In genomic region chr12:11437966-11438365, GRCh38 we compare ENCODE assay signal across 24 cellular contexts. TPM values are rescaled to one million over a fixed set of nuclear protein-coding genes. Genes with fewer than 3 reads are reported as not detected.
DNase-seq lines count a peak whose midpoint lies in the region; ATAC-seq, FAIRE-seq and TF ChIP-seq lines count a peak whose summit lies in the region.
"Had no signal": no experiment of that assay in that cellular context is flagged by ENCODE, and none has a peak within 500 bp of the region (broad histone marks: within the 10 kb centered on the region; RNA-seq: fewer than 3 reads in every experiment).

No MANE protein-coding gene starts in this region.

- TF ChIP-seq CTCF in WTC11 (IDR thresholded peaks at IDR 0.05) = no peak

- DNase-seq in WTC11 (ENCODE audit: low spot score) = no peak
- peak in 45 of 61 donors; percentile 2 to 89 (median 27) for DNase-seq in caudate nucleus (lab: John Stamatoyannopoulos, UW)
- peak in 41 of 42 donors; percentile 8 to 87 (median 58) for DNase-seq in head of caudate nucleus
- DNase-seq in urothelium cell line (ENCODE audit: low spot score) = no peak
- no peak for DNase-seq in NAMALWA (ENCODE audit: low spot score)
- no peak for DNase-seq in globus pallidus (ENCODE audit: low spot score)
- DNase-seq: AML-193; Caco-2; Calu3; CD4-positive, alpha-beta T cell; CD8-positive, alpha-beta T cell; DMS79 treated with DMSO at 0.1 percent for 48 hours; GF-D8 had no signal

- no peak overlapping the region for H3K4me3 Mint-ChIP-seq in WTC11
- H3K4me3 Mint-ChIP-seq: B cell; CD4-positive, alpha-beta T cell; CD8-positive, alpha-beta T cell had no signal

- peaks cover 11% of the 10 kb centered on the region for H3K4me1 Mint-ChIP-seq in WTC11
- H3K4me1 Mint-ChIP-seq: B cell had no signal

- peak overlapping the region; percentile 30; the same call in 1 of the 2 replicates for H3K27ac Mint-ChIP-seq in WTC11
- H3K27ac Mint-ChIP-seq: B cell; CD4-positive, alpha-beta T cell; CD8-positive, alpha-beta T cell had no signal

- peak; percentile 27 for FAIRE-seq in urothelium cell line (lab: Jason Lieb, UNC)
- FAIRE-seq: A549, D721Med, G401.6, GM12891, GM19239 had no signal

- H3K27me3 Mint-ChIP-seq in WTC11 (ENCODE audit: low read depth) = no peaks in the 10 kb centered on the region
- H3K27me3 Mint-ChIP-seq: B cell; CD4-positive, alpha-beta T cell had no signal

- peaks cover 15% of the 10 kb centered on the region for H3K9me3 Mint-ChIP-seq in WTC11
- H3K9me3 Mint-ChIP-seq: CD4-positive, alpha-beta T cell; CD8-positive, alpha-beta T cell had no signal

- no peak overlapping the region for H3K27ac ChIP-seq in caudate nucleus (ENCODE audit: low read depth, low read length)
- H3K27ac ChIP-seq: 22Rv1; A549; BLaER1 treated with 17β-estradiol and CSF1 and Interleukin-3, amounts not matched to agents 10 nM and 100 nM; C4-2B had no signal

- intact Hi-C loops in head of caudate nucleus (cut with DNase I) = no loop called here

- CTCF ChIA-PET in WTC11 (lab: Charles Lee) = no interaction called here

- POLR2A ChIA-PET in WTC11 (lab: Charles Lee) = no interaction called here

- H3K36me3 Mint-ChIP-seq in WTC11 = no peaks in the 10 kb centered on the region
- H3K36me3 Mint-ChIP-seq: CD8-positive, alpha-beta T cell had no signal

- ATAC-seq in WTC11 = no peak
- no peak for ATAC-seq in GM21447 (IDR thresholded peaks at IDR 0.05; ENCODE audit: unreplicated experiment)
- ATAC-seq: A549; CD8-positive, alpha-beta T cell had no signal

TF ChIP-seq in WTC11, 78 proteins besides CTCF, POLR2A, EP300 and RAD21:
- TF ChIP-seq RORB (CRISPR knock-in tag; IDR thresholded peaks at IDR 0.05) = no peak
- no peak for TF ChIP-seq CDX4 (CRISPR knock-in tag; IDR thresholded peaks at IDR 0.05; ENCODE audit: borderline replicate concordance)
- no peak for TF ChIP-seq SP1 (CRISPR knock-in tag; conservative IDR thresholded peaks at IDR 0.05)
- TF ChIP-seq, protein P1, sequence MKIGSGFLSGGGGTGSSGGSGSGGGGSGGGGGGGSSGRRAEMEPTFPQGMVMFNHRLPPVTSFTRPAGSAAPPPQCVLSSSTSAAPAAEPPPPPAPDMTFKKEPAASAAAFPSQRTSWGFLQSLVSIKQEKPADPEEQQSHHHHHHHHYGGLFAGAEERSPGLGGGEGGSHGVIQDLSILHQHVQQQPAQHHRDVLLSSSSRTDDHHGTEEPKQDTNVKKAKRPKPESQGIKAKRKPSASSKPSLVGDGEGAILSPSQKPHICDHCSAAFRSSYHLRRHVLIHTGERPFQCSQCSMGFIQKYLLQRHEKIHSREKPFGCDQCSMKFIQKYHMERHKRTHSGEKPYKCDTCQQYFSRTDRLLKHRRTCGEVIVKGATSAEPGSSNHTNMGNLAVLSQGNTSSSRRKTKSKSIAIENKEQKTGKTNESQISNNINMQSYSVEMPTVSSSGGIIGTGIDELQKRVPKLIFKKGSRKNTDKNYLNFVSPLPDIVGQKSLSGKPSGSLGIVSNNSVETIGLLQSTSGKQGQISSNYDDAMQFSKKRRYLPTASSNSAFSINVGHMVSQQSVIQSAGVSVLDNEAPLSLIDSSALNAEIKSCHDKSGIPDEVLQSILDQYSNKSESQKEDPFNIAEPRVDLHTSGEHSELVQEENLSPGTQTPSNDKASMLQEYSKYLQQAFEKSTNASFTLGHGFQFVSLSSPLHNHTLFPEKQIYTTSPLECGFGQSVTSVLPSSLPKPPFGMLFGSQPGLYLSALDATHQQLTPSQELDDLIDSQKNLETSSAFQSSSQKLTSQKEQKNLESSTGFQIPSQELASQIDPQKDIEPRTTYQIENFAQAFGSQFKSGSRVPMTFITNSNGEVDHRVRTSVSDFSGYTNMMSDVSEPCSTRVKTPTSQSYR (CRISPR knock-in tag; IDR thresholded peaks at IDR 0.05) = no peak
- no peak for TF ChIP-seq ELF4 (CRISPR knock-in tag; IDR thresholded peaks at IDR 0.05; ENCODE audit: low read depth)
- TF ChIP-seq E2F4 (CRISPR knock-in tag; IDR thresholded peaks at IDR 0.05; ENCODE audit: borderline replicate concordance, low read depth) = no peak
- no peak for TF ChIP-seq TCF7 (CRISPR knock-in tag; IDR thresholded peaks at IDR 0.05; ENCODE audit: low read depth)
- no peak for TF ChIP-seq EMX1 (CRISPR knock-in tag; IDR thresholded peaks at IDR 0.05)
- TF ChIP-seq USF2 (CRISPR knock-in tag; IDR thresholded peaks at IDR 0.05) = no peak
- TF ChIP-seq, protein P2, sequence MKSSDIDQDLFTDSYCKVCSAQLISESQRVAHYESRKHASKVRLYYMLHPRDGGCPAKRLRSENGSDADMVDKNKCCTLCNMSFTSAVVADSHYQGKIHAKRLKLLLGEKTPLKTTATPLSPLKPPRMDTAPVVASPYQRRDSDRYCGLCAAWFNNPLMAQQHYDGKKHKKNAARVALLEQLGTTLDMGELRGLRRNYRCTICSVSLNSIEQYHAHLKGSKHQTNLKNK (CRISPR knock-in tag; IDR thresholded peaks at IDR 0.05) = no peak
- no peak for TF ChIP-seq MXD4 (CRISPR knock-in tag; IDR thresholded peaks at IDR 0.05; ENCODE audit: borderline replicate concordance)
- TF ChIP-seq GRHL2 (CRISPR knock-in tag; IDR thresholded peaks at IDR 0.05; ENCODE audit: insufficient replicate concordance, severe bottlenecking) = no peak
- no peak for TF ChIP-seq ZBTB21 (CRISPR knock-in tag; IDR thresholded peaks at IDR 0.05; ENCODE audit: borderline replicate concordance)
- no peak for TF ChIP-seq OVOL2 (CRISPR knock-in tag; IDR thresholded peaks at IDR 0.05; ENCODE audit: borderline replicate concordance)
- TF ChIP-seq, protein P3, sequence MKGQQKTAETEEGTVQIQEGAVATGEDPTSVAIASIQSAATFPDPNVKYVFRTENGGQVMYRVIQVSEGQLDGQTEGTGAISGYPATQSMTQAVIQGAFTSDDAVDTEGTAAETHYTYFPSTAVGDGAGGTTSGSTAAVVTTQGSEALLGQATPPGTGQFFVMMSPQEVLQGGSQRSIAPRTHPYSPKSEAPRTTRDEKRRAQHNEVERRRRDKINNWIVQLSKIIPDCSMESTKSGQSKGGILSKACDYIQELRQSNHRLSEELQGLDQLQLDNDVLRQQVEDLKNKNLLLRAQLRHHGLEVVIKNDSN (CRISPR knock-in tag; IDR thresholded peaks at IDR 0.05) = no peak
- no peak for TF ChIP-seq GTF2I (CRISPR knock-in tag; conservative IDR thresholded peaks at IDR 0.05)

RNA-seq across cellular contexts. Expression of gene PRB2, which starts 42.6 kb away (rescaled TPM):
- not detected in 3 replicates for total RNA-seq in WTC11 (2021)
- total RNA-seq: A172; B cell; Caco-2; Calu3; CD4-positive, alpha-beta T cell; CD8-positive, alpha-beta T cell had no signal

Comparison
In these comparisons a context has a peak if more than half of its experiments do, and no peak if none do; other contexts are left out.
1. DNase-seq: peak in caudate nucleus (45 of 61) and head of caudate nucleus (41 of 42); none in WTC11 (single experiment), urothelium cell line (single experiment), NAMALWA (single experiment) and globus pallidus (single experiment).